Comparison of ENCODE assay signal across 3 cellular contexts in the genomic region with DNA sequence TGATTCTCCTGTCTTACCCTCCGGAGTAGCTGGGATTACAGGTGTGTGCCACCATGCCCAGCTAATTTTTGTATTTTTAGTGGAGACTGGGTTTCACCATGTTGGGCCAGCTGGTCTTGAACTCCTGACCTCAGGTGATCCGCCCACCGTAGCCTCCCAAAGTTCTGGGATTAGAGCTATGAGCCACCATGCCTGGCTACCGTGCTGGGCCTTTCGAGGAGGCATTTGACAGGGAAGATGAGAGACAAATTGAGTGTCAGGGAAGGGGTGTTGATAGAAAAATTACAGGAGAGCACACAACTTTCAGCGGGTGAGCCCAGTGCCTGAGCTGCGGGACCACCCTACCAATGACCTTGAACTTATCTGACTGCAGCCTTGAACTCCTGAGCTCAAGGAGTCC. TPM values are rescaled to one million over a fixed set of nuclear protein-coding genes. Genes with fewer than 3 reads are reported as not detected.
"Had no signal": no experiment of that assay in that cellular context is flagged by ENCODE, and none has a peak within 500 bp of the region (broad histone marks: within the 10 kb centered on the region; RNA-seq: fewer than 3 reads in every experiment).

No MANE protein-coding gene starts in this region.

RNA-seq across cellular contexts. Expression of gene NCF1, which starts 3.7 kb away (rescaled TPM):
- total RNA-seq: HT-29, IMR-90 had no signal
- polyA plus RNA-seq: IMR-90, K562 had no signal
